ENCODE assay signal across 1 cellular context in genomic region chr1:114345930-114346479, GRCh38.
TF ChIP-seq lines count a peak whose summit lies in the region.

No MANE protein-coding gene starts in this region.

TF ChIP-seq in HCT116, 20 proteins besides CTCF, POLR2A, EP300 and RAD21 (continued from another document):
- no peak for TF ChIP-seq ZBTB33 (IDR thresholded peaks at IDR 0.05; ENCODE audit: extremely low read depth, insufficient replicate concordance, low read length)
- TF ChIP-seq SRF (IDR thresholded peaks at IDR 0.05; ENCODE audit: low read depth), result no peak
- no peak for TF ChIP-seq TCF7L2 (IDR thresholded peaks at IDR 0.05; ENCODE audit: borderline replicate concordance, extremely low read depth, insufficient read depth, insufficient read length)
- no peak for TF ChIP-seq EGR1 (IDR thresholded peaks at IDR 0.05; ENCODE audit: low read depth)
TF ChIP-seq in HCT116: peak in this region for 0.
